Comparison of ENCODE assay signal across 18 cellular contexts in the genomic region with DNA sequence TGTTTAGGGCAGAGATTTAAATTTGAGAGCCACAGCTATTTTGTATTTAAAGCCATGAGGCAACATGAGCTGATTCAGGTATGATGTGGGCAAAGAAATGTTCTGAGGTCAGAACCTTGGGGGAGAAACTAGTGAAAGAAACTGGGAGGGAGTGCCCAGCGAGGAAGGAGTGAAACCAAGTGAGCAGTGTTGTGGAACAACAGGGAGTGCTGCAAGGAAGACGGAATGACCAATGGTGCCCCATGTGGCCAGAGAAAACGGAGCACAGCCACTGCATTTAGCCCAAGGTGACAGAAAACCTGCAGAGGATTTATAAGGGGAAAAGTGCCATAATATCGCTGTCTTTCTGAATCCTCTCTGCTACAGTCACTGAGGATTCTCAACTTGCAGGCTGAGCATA.
DNase-seq lines count a peak whose midpoint lies in the region; ATAC-seq and TF ChIP-seq lines count a peak whose summit lies in the region.
"Had no signal": no experiment of that assay in that cellular context is flagged by ENCODE, and none has a peak within 500 bp of the region (broad histone marks: within the 10 kb centered on the region; RNA-seq: fewer than 3 reads in every experiment).

No MANE protein-coding gene starts in this region.

- no peaks in the 10 kb centered on the region for H3K27me3 ChIP-seq in body of pancreas
- H3K27me3 ChIP-seq: ascending aorta had no signal

- TF ChIP-seq CTCF in Calu3 (IDR thresholded peaks at IDR 0.05; ENCODE audit: unreplicated experiment) (no peak), HEK293 (tag by site-specific recombination; IDR thresholded peaks at IDR 0.05) (no peak), body of pancreas (IDR thresholded peaks at IDR 0.05) (peak in 6 of 7 experiments; percentile 20 to 48 (median 32)), nephron (IDR thresholded peaks at IDR 0.05; ENCODE audit: unreplicated experiment in 3 of 3) (peak; percentile 14 to 49 (median 34))

- intact Hi-C loops in Calu3 (cut with micrococcal nuclease; ENCODE audit: unreplicated experiment) = no loop called here
- intact Hi-C loops in body of pancreas (cut with DNase I) = no loop called here

- H3K27me3 Mint-ChIP-seq in Calu3 (ENCODE audit: unreplicated experiment) (no peaks in the 10 kb centered on the region), nephron (ENCODE audit: low read depth) (peaks cover 9% of the 10 kb centered on the region)
- H3K27me3 Mint-ChIP-seq: activated T-helper 17 cell treated with anti-CD3 and anti-CD28 coated beads, Interleukin-2, amount 50 U/mL, for 72 hours; stimulated activated naive B cell treated with anti-CD40 and anti-IgM and Interleukin-4, amounts not matched to agents 10 μg/mL and 1 μg/mL and 100 μg/mL, for 72 hours had no signal

- BruUV-seq in Calu3 (replicated peaks; lab: Mats Ljungman, UMichigan) = no TSS peak

- DNase-seq in Calu3 = peak; percentile 2
- DNase-seq in body of pancreas = peak; percentile 13 to 42 (median 19)
- no peak for DNase-seq in putamen (ENCODE audit: low spot score)
- DNase-seq in NCI-H1930 (lab: John Stamatoyannopoulos, UW) = no peak
- DNase-seq: activated CD4-positive, alpha-beta T cell treated with anti-CD3 and anti-CD28 coated beads for 4 hours; HFFc6; MM.1S; NCI-H2171 treated with DMSO at 0.1 percent for 48 hours; right cardiac atrium; stimulated activated CD4-positive, alpha-beta T cell treated with anti-CD3 and anti-CD28 coated beads, Interleukin-4, amount 100 ng/mL, for 4 hours; stimulated activated naive B cell treated with anti-CD40 and anti-IgM and Interleukin-4, amounts not matched to agents 10 μg/mL and 1 μg/mL and 100 μg/mL, for 72 hours had no signal

- H3K27ac Mint-ChIP-seq in Calu3 (ENCODE audit: unreplicated experiment) = no peak overlapping the region
- H3K27ac Mint-ChIP-seq in nephron = no peak overlapping the region
- H3K27ac Mint-ChIP-seq: activated T-helper 17 cell treated with anti-CD3 and anti-CD28 coated beads, Interleukin-2, amount 50 U/mL, for 72 hours; HFFc6; stimulated activated naive B cell treated with anti-CD40 and anti-IgM and Interleukin-4, amounts not matched to agents 10 μg/mL and 1 μg/mL and 100 μg/mL, for 72 hours; T-helper 1 cell treated with Interleukin-12 subunit alpha and Interleukin-12 subunit beta and Interleukin-4 antibody, amounts not matched to agents 30 μg/mL and 1 μg/mL, for 36 hours had no signal

- ATAC-seq in body of pancreas (no peak), GM18909 (IDR thresholded peaks at IDR 0.05; ENCODE audit: poor library complexity, unreplicated experiment) (no peak), GM18520 (IDR thresholded peaks at IDR 0.05; ENCODE audit: unreplicated experiment) (no peak)
- ATAC-seq: activated T-helper 17 cell treated with anti-CD3 and anti-CD28 coated beads, Interleukin-2, amount 50 U/mL, for 72 hours; right cardiac atrium; stimulated activated naive B cell treated with anti-CD40 and anti-IgM and Interleukin-4, amounts not matched to agents 10 μg/mL and 1 μg/mL and 100 μg/mL, for 72 hours had no signal

- POLR2A ChIA-PET in HEK293 (lab: Yijun Ruan, JAX) = interaction anchor here (0.6 kb wide), 1 partner anchor 640 kb away, joined by 5 read pairs; no protein-coding TSS in a partner anchor

- H3K4me3 ChIP-seq in HEK293 (ENCODE audit: low read depth, low read length) (no peak overlapping the region), body of pancreas (no peak overlapping the region)
- H3K4me3 ChIP-seq: ascending aorta had no signal

- H3K9me3 Mint-ChIP-seq in Calu3 (ENCODE audit: low read depth, unreplicated experiment) (no peaks in the 10 kb centered on the region), nephron (no peaks in the 10 kb centered on the region)
- H3K9me3 Mint-ChIP-seq: activated T-helper 17 cell treated with anti-CD3 and anti-CD28 coated beads, Interleukin-2, amount 50 U/mL, for 72 hours; stimulated activated naive B cell treated with anti-CD40 and anti-IgM and Interleukin-4, amounts not matched to agents 10 μg/mL and 1 μg/mL and 100 μg/mL, for 72 hours; T-helper 1 cell treated with Interleukin-12 subunit alpha and Interleukin-12 subunit beta and Interleukin-4 antibody, amounts not matched to agents 30 μg/mL and 1 μg/mL, for 36 hours had no signal

- CTCF ChIA-PET in Calu3 (lab: Charles Lee) (no interaction called here), HEK293 (lab: Yijun Ruan, JAX) (interaction anchor here (0.8 to 1.0 kb wide), 3 partner anchors 11 to 196 kb away, joined by 3 read pairs; no protein-coding TSS in a partner anchor)

- H3K36me3 Mint-ChIP-seq in Calu3 (ENCODE audit: insufficient read depth, unreplicated experiment) = no peaks in the 10 kb centered on the region
- H3K36me3 Mint-ChIP-seq in nephron (ENCODE audit: low read depth) = no peaks in the 10 kb centered on the region
- H3K36me3 Mint-ChIP-seq: stimulated activated naive B cell treated with anti-CD40 and anti-IgM and Interleukin-4, amounts not matched to agents 10 μg/mL and 1 μg/mL and 100 μg/mL, for 72 hours had no signal

- TF ChIP-seq POLR2A in body of pancreas (IDR thresholded peaks at IDR 0.05) = no peak

- H3K36me3 ChIP-seq in HEK293 (ENCODE audit: control insufficient read depth in 2 of 2, insufficient read depth in 1 of 2, low read length in 2 of 2) (no peaks in the 10 kb centered on the region), body of pancreas (replicated peaks in 1 of 2; ENCODE audit: insufficient read depth in 1 of 2, low read depth in 2 of 2) (no peaks in the 10 kb centered on the region)
- H3K36me3 ChIP-seq: ascending aorta had no signal

- H3K27ac ChIP-seq in HEK293 (ENCODE audit: extremely low read depth, low read depth, low read length) (no peak overlapping the region), body of pancreas (no peak overlapping the region)
- H3K27ac ChIP-seq: ascending aorta had no signal

- H3K4me1 ChIP-seq in HEK293 (ENCODE audit: control insufficient read depth, insufficient read depth, low read length) (no peaks in the 10 kb centered on the region), body of pancreas (no peaks in the 10 kb centered on the region)
- H3K4me1 ChIP-seq: ascending aorta had no signal

- no peak overlapping the region for H3K4me3 Mint-ChIP-seq in Calu3 (ENCODE audit: low read depth, unreplicated experiment)
- H3K4me3 Mint-ChIP-seq in nephron = no peak overlapping the region
- H3K4me3 Mint-ChIP-seq: activated T-helper 17 cell treated with anti-CD3 and anti-CD28 coated beads, Interleukin-2, amount 50 U/mL, for 72 hours; HFFc6; stimulated activated naive B cell treated with anti-CD40 and anti-IgM and Interleukin-4, amounts not matched to agents 10 μg/mL and 1 μg/mL and 100 μg/mL, for 72 hours; T-helper 1 cell treated with Interleukin-12 subunit alpha and Interleukin-12 subunit beta and Interleukin-4 antibody, amounts not matched to agents 30 μg/mL and 1 μg/mL, for 36 hours had no signal

- H3K4me1 Mint-ChIP-seq in Calu3 (ENCODE audit: low read depth, unreplicated experiment) = no peaks in the 10 kb centered on the region
- H3K4me1 Mint-ChIP-seq in nephron = peaks cover 11% of the 10 kb centered on the region
- H3K4me1 Mint-ChIP-seq: activated T-helper 17 cell treated with anti-CD3 and anti-CD28 coated beads, Interleukin-2, amount 50 U/mL, for 72 hours; stimulated activated naive B cell treated with anti-CD40 and anti-IgM and Interleukin-4, amounts not matched to agents 10 μg/mL and 1 μg/mL and 100 μg/mL, for 72 hours had no signal

- no peaks in the 10 kb centered on the region for H3K9me3 ChIP-seq in HEK293 (ENCODE audit: control insufficient read depth, insufficient read depth, low read depth, low read length)
- H3K9me3 ChIP-seq in body of pancreas = no peaks in the 10 kb centered on the region
- H3K9me3 ChIP-seq: ascending aorta had no signal

- 52 to 64% methylated on average over 4 of the region's 4 CpGs for WGBS in body of pancreas, 2 donors

TF ChIP-seq in HEK293, 187 proteins besides CTCF, POLR2A, EP300 and RAD21:
- TF ChIP-seq TRIM28 (IDR thresholded peaks at IDR 0.05; ENCODE audit: borderline replicate concordance, low read length) (0 out of 2 replicates have a peak, but pooled peaks have one; percentile 22), ZNF133 (tag by site-specific recombination; IDR thresholded peaks at IDR 0.05) (no peak), ZNF792 (tag by site-specific recombination; IDR thresholded peaks at IDR 0.05) (no peak), FEZF1 (tag by site-specific recombination; IDR thresholded peaks at IDR 0.05) (no peak), ZNF629 (tag by site-specific recombination; IDR thresholded peaks at IDR 0.05) (no peak), ZBTB7A (tag by site-specific recombination; IDR thresholded peaks at IDR 0.05; ENCODE audit: low read depth) (no peak), ZNF521 (tag by site-specific recombination; IDR thresholded peaks at IDR 0.05) (no peak), ZNF585B (tag by site-specific recombination; IDR thresholded peaks at IDR 0.05) (no peak), ZNF341 (tag by site-specific recombination; IDR thresholded peaks at IDR 0.05; ENCODE audit: low read depth) (peak; percentile 38; the same call in 1 of the 2 replicates), ZXDB (tag by site-specific recombination; IDR thresholded peaks at IDR 0.05) (no peak)
- TF ChIP-seq, protein P1, sequence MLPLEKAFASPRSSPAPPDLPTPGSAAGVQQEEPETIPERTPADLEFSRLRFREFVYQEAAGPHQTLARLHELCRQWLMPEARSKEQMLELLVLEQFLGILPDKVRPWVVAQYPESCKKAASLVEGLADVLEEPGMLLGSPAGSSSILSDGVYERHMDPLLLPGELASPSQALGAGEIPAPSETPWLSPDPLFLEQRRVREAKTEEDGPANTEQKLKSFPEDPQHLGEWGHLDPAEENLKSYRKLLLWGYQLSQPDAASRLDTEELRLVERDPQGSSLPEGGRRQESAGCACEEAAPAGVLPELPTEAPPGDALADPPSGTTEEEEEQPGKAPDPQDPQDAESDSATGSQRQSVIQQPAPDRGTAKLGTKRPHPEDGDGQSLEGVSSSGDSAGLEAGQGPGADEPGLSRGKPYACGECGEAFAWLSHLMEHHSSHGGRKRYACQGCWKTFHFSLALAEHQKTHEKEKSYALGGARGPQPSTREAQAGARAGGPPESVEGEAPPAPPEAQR (tag by site-specific recombination; IDR thresholded peaks at IDR 0.05) = no peak
- TF ChIP-seq, protein P2, sequence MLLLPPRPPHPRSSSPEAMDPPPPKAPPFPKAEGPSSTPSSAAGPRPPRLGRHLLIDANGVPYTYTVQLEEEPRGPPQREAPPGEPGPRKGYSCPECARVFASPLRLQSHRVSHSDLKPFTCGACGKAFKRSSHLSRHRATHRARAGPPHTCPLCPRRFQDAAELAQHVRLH (tag by site-specific recombination; IDR thresholded peaks at IDR 0.05) = no peak

Comparison
In these comparisons a context has a peak if more than half of its experiments do, and no peak if none do; other contexts are left out.
1. DNase-seq: peak in Calu3 (single experiment) and body of pancreas (4 of 4); none in putamen (single experiment) and NCI-H1930 (0 of 2).
2. CTCF ChIP-seq: peak in body of pancreas (6 of 7) and nephron (3 of 3); none in Calu3 (single experiment) and HEK293 (single experiment).